9 cellular contexts compared by ENCODE assay signal in the genomic region with DNA sequence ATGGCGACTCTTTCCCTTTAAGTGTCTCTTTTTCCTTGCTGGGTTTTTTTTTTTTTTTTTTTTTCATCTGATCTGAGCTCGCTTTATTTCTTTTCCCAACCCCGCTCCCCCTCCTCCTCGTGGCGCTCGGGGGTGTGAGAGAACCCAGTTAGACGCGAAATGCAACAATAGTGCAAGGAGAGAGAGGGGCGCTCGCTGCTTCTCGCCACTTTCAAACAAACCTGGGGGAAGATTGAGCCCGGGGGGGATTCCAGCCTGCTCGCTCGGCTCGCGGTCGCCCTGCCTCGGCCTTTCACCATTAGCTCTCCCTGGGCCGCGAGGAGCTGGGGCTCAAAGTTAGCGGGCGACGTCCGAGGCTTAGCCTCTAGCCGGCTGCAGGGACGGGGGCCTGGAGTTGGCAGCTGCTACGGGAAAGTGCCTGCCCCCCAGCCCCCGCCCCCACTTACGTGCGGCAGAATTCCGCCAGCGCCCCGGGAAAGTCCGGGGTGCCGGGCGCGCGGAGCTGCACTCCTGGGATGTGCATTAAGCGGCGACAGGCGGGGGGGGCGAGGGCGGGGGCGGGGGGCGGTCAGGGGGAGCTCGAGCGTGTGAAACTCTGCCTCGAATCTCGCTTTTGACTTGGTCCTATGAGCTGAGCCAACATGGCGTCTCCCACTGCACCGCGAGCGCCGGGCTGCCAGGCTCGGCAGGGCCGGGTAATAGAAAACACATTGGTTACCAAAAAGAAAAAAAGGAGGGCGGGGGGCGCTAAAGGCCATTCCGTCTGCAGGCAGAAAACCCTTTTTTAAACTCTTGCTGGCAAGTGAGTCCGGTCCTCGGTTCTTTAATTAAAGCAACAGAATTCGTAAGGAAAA. TPM values are rescaled to one million over a fixed set of nuclear protein-coding genes. Genes with fewer than 3 reads are reported as not detected.
DNase-seq lines count a peak whose midpoint lies in the region; ATAC-seq and TF ChIP-seq lines count a peak whose summit lies in the region.
"Had no signal": no experiment of that assay in that cellular context is flagged by ENCODE, and none has a peak within 500 bp of the region (broad histone marks: within the 10 kb centered on the region; RNA-seq: fewer than 3 reads in every experiment).

No MANE protein-coding gene starts in this region.

- peak overlapping the region; percentile 85 for H3K27ac Mint-ChIP-seq in endodermal cell

- no peaks in the 10 kb centered on the region for H3K36me3 ChIP-seq in endodermal cell (ENCODE audit: control insufficient read depth, insufficient read depth, low read length)

- H3K36me3 Mint-ChIP-seq in endodermal cell (ENCODE audit: low read depth): no peaks in the 10 kb centered on the region

- H3K27me3 Mint-ChIP-seq in endodermal cell (ENCODE audit: insufficient read depth): peaks cover 95% of the 10 kb centered on the region

- H3K9ac ChIP-seq in endodermal cell (ENCODE audit: extremely low read depth, low read length, poor library complexity, severe bottlenecking): peak overlapping the region; percentile 76

- H3K4me3 ChIP-seq in endodermal cell (ENCODE audit: low read length): peak overlapping the region; percentile 88

- H3K9me3 ChIP-seq in endodermal cell (ENCODE audit: control insufficient read depth, low read length): no peaks in the 10 kb centered on the region

- peak overlapping the region; percentile 73 for H3K4me3 Mint-ChIP-seq in endodermal cell

- H3K4me1 Mint-ChIP-seq in endodermal cell: peaks cover 74% of the 10 kb centered on the region

- peak; percentile 51 for DNase-seq in NCI-H526 treated with DMSO at 0.1 percent for 48 hours (lab: John Stamatoyannopoulos, UW)
- DNase-seq in endodermal cell: peak; percentile 89
- peak; percentile 60 for DNase-seq in midbrain (lab: John Stamatoyannopoulos, UW)

- H3K9me3 Mint-ChIP-seq in endodermal cell: no peaks in the 10 kb centered on the region

- 0 to 1% methylated on average over 19 to 59 of the region's 62 CpGs for WGBS in endodermal cell (ENCODE audit: insufficient coverage in 1 of 2, insufficient read length in 1 of 2), 2 experiments

- H3K4me1 ChIP-seq in endodermal cell (ENCODE audit: control insufficient read depth, insufficient read depth, low read length): no peaks in the 10 kb centered on the region

- no peak for TF ChIP-seq CTCF in endodermal cell (conservative IDR thresholded peaks at IDR 0.05)

- peak overlapping the region; percentile 92 for H3K27ac ChIP-seq in endodermal cell (ENCODE audit: low read depth, low read length)

- ATAC-seq in GM18907 (IDR thresholded peaks at IDR 0.05; ENCODE audit: unreplicated experiment) (peak; percentile 29), HG03432 (IDR thresholded peaks at IDR 0.05; ENCODE audit: unreplicated experiment) (no peak), HG03457 (IDR thresholded peaks at IDR 0.05; ENCODE audit: unreplicated experiment) (no peak), GM18909 (IDR thresholded peaks at IDR 0.05; ENCODE audit: poor library complexity, unreplicated experiment) (no peak), HG02588 (IDR thresholded peaks at IDR 0.05; ENCODE audit: unreplicated experiment) (no peak)

- H3K27me3 ChIP-seq in endodermal cell (ENCODE audit: control insufficient read depth, insufficient read depth, low read length, poor library complexity, severe bottlenecking): peaks cover 75% of the 10 kb centered on the region

RNA-seq across cellular contexts. Expression of gene NR2F2, which starts 10.3 kb away (rescaled TPM):
- total RNA-seq in endodermal cell: 1 to 10 TPM in 1 of 2 donors, under 1 TPM in 1; 0.73 to 3.3 TPM
- 54.2 TPM for polyA plus RNA-seq in endodermal cell (2013, experiment 1 of 2)
- 40.9 TPM for polyA plus RNA-seq in endodermal cell (2013, experiment 2 of 2)
- total RNA-seq: T-helper 1 cell treated with Interleukin-12 subunit alpha and Interleukin-12 subunit beta and Interleukin-4 antibody, amounts not matched to agents 30 ng/mL and 1 ng/mL, for 36 hours had no signal
